ENCODE assay signal across 33 cellular contexts in the genomic region with DNA sequence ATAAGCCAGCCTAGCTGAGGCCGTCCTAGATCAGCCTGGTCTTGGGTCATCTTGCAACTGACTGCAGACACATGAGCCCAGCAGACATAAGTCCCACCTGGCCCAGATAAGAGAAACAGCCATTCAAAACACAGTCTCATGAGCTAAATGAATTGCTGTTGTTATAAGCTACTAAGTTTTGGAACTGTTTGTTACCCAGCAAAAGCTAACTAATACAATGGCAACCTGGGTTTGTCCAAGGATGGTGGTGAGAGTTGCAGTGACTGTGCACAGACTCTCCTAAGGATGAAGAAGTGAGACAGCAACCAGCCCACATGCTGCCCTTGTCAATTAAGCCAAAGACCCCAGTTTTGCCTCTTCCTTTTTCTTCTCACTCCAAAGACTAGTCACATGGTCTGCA.
"Had no signal": no experiment of that assay in that cellular context is flagged by ENCODE, and none has a peak within 500 bp of the region (broad histone marks: within the 10 kb centered on the region; RNA-seq: fewer than 3 reads in every experiment).

No MANE protein-coding gene starts in this region.

- DNase-seq: Karpas-422, Kasumi-1, MG63, MV-4-11, NCI-H1048, NCI-H1092, NCI-H1092 treated with DMSO at 0.1 percent for 48 hours, NCI-H1105, NCI-H1105 treated with DMSO at 0.1 percent for 48 hours, NCI-H1417, NCI-H1417 treated with DMSO at 0.1 percent for 48 hours, NCI-H1436, NCI-H1436 treated with DMSO at 0.1 percent for 48 hours, NCI-H146, NCI-H1694, NCI-H1694 treated with DMSO at 0.1 percent for 48 hours, NCI-H187, NCI-H187 treated with DMSO at 0.1 percent for 48 hours, NCI-H1930, NCI-H2029, NCI-H2029 treated with DMSO at 0.1 percent for 48 hours, NCI-H2081, NCI-H2081 treated with DMSO at 0.1 percent for 48 hours, NCI-H2107, NCI-H2171, NCI-H2171 treated with DMSO at 0.1 percent for 48 hours, NCI-H2227 treated with DMSO at 0.1 percent for 48 hours, NCI-H226, NCI-H345, NCI-H446, NCI-H446 treated with DMSO at 0.1 percent for 48 hours, NCI-H510A had no signal

- H3K9me3 ChIP-seq: MG63 had no signal

- H3K27me3 ChIP-seq: MG63 had no signal

- H3K4me2 ChIP-seq: KMS-11 had no signal

- H3K36me3 ChIP-seq: MG63 had no signal

- H3K27ac ChIP-seq: KMS-11 had no signal

- H3K4me3 ChIP-seq: MG63 had no signal

- H3K9ac ChIP-seq: KMS-11 had no signal
